Comparison of ENCODE assay signal across 13 cellular contexts in the genomic region with DNA sequence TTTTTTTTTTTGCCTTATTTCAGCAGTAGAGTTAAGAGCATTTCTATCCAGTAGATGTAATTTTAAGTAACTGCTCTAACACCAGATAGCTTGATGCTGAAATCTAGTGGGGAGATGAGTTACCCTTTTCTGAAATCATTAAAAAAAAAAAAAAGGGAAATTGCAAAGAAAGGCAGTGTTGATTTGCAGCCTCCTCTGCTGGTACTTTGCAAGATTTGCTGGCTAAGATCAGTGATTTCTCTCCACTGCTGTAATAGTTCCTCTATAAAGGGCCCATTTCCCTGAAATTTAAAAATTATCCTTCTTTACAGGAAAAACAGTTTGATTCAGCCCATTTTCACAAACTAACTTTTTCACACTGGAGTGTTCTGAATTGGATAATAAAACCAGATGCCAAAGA.
DNase-seq lines count a peak whose midpoint lies in the region; ATAC-seq and TF ChIP-seq lines count a peak whose summit lies in the region.
"Had no signal": no experiment of that assay in that cellular context is flagged by ENCODE, and none has a peak within 500 bp of the region (broad histone marks: within the 10 kb centered on the region; RNA-seq: fewer than 3 reads in every experiment).

No MANE protein-coding gene starts in this region.

- TF ChIP-seq POLR2A in right lobe of liver (IDR thresholded peaks at IDR 0.05), result no peak

- no peak overlapping the region for H3K4me3 ChIP-seq in GM23248
- no peak overlapping the region for H3K4me3 ChIP-seq in mammary epithelial cell (replicated peaks in 1 of 3; ENCODE audit: insufficient read depth in 1 of 3, low read depth in 2 of 3, low read length in 3 of 3)
- H3K4me3 ChIP-seq in right lobe of liver, result no peak overlapping the region
- no peak overlapping the region for H3K4me3 ChIP-seq in MM.1S (ENCODE audit: low read length)
- H3K4me3 ChIP-seq: transverse colon had no signal

- H3K79me2 ChIP-seq in GM23248 (ENCODE audit: insufficient read depth), result no peaks in the 10 kb centered on the region
- no peaks in the 10 kb centered on the region for H3K79me2 ChIP-seq in mammary epithelial cell (ENCODE audit: insufficient read depth, low read length)
- H3K79me2 ChIP-seq in MM.1S (ENCODE audit: low read length), result no peaks in the 10 kb centered on the region

- H3K4me3 Mint-ChIP-seq in activated naive CD8-positive, alpha-beta T cell treated with anti-CD3 and anti-CD28 coated beads, Interleukin-2, amount 50 U/mL, for 24 hours, result no peak overlapping the region
- H3K4me3 Mint-ChIP-seq: central memory CD8-positive, alpha-beta T cell had no signal

- H3F3A ChIP-seq in GM23248 (ENCODE audit: insufficient read depth) (no peaks in the 10 kb centered on the region), MM.1S (ENCODE audit: insufficient read depth, low read length) (no peaks in the 10 kb centered on the region)

- H3K36me3 Mint-ChIP-seq in activated naive CD8-positive, alpha-beta T cell treated with anti-CD3 and anti-CD28 coated beads, Interleukin-2, amount 50 U/mL, for 24 hours (ENCODE audit: low read depth), result no peaks in the 10 kb centered on the region

- in situ Hi-C loops in GM23248 (cut with MboI), result no loop called here
- in situ Hi-C loops in mammary epithelial cell (cut with MboI; ENCODE audit: low sequenced_read_pairs in 2 of 2), result no loop called here

- no peak for ATAC-seq in right lobe of liver
- no peak for ATAC-seq in activated naive CD8-positive, alpha-beta T cell treated with anti-CD3 and anti-CD28 coated beads, Interleukin-2, amount 50 U/mL, for 24 hours

- no peak overlapping the region for H3K27ac Mint-ChIP-seq in activated naive CD8-positive, alpha-beta T cell treated with anti-CD3 and anti-CD28 coated beads, Interleukin-2, amount 50 U/mL, for 24 hours

- H3K27me3 ChIP-seq in GM23248 (replicated peaks; ENCODE audit: insufficient read depth) (no peaks in the 10 kb centered on the region), mammary epithelial cell (ENCODE audit: insufficient read depth, low read length) (no peaks in the 10 kb centered on the region), right lobe of liver (no peaks in the 10 kb centered on the region), MM.1S (replicated peaks; ENCODE audit: insufficient read depth, low read length) (no peaks in the 10 kb centered on the region)
- H3K27me3 ChIP-seq: transverse colon had no signal

- H3K4me2 ChIP-seq in GM23248 (ENCODE audit: unreplicated experiment), result no peak overlapping the region
- no peak overlapping the region for H3K4me2 ChIP-seq in mammary epithelial cell (ENCODE audit: insufficient read depth, low read depth, low read length)
- no peak overlapping the region for H3K4me2 ChIP-seq in MM.1S (ENCODE audit: low read depth, low read length)

- no peaks in the 10 kb centered on the region for H3K36me3 ChIP-seq in GM23248 (ENCODE audit: low read depth)
- no peaks in the 10 kb centered on the region for H3K36me3 ChIP-seq in mammary epithelial cell (ENCODE audit: insufficient read depth, low read length)
- H3K36me3 ChIP-seq in right lobe of liver, result no peaks in the 10 kb centered on the region
- H3K36me3 ChIP-seq in MM.1S (replicated peaks; ENCODE audit: insufficient read depth, low read length), result no peaks in the 10 kb centered on the region
- H3K36me3 ChIP-seq: transverse colon had no signal

- dilution Hi-C loops in mammary epithelial cell (cut with HindIII; ENCODE audit: low sequenced_read_pairs), result no loop called here

- BruUV-seq in mammary epithelial cell (replicated peaks; lab: Mats Ljungman, UMichigan), result no TSS peak

- no peak overlapping the region for H2AFZ ChIP-seq in GM23248
- H2AFZ ChIP-seq in mammary epithelial cell (ENCODE audit: low read depth, low read length), result no peak overlapping the region
- H2AFZ ChIP-seq in MM.1S (ENCODE audit: low read length), result no peak overlapping the region

- TF ChIP-seq CTCF in mammary epithelial cell (conservative IDR thresholded peaks at IDR 0.05 in 1 of 2, IDR thresholded peaks at IDR 0.05 in 1 of 2; ENCODE audit: extremely low read depth in 1 of 2, insufficient read depth in 1 of 2, low read depth in 1 of 2, low read length in 2 of 2), result peak; percentile 13 to 40
- peak in 3 of 4 donors; percentile 16 to 31 (median 20) for TF ChIP-seq CTCF in right lobe of liver (IDR thresholded peaks at IDR 0.05)
- TF ChIP-seq CTCF in MM.1S (IDR thresholded peaks at IDR 0.05; ENCODE audit: low read length), result no peak

- CTCF ChIA-PET in mammary epithelial cell (lab: Charles Lee; ENCODE audit: low non-redundant PET), result interaction anchor here (0.6 kb wide), 1 partner anchor 425 kb away, joined by 7 read pairs; no protein-coding TSS in a partner anchor

- H3K9me2 ChIP-seq in GM23248 (ENCODE audit: insufficient read depth) (no peaks in the 10 kb centered on the region), MM.1S (replicated peaks; ENCODE audit: insufficient read depth, low read length) (no peaks in the 10 kb centered on the region)

- H3K4me1 Mint-ChIP-seq in activated naive CD8-positive, alpha-beta T cell treated with anti-CD3 and anti-CD28 coated beads, Interleukin-2, amount 50 U/mL, for 24 hours, result no peaks in the 10 kb centered on the region
- H3K4me1 Mint-ChIP-seq: central memory CD8-positive, alpha-beta T cell had no signal

- H3K27me3 Mint-ChIP-seq in activated naive CD8-positive, alpha-beta T cell treated with anti-CD3 and anti-CD28 coated beads, Interleukin-2, amount 50 U/mL, for 24 hours, result peaks cover 6% of the 10 kb centered on the region
- H3K27me3 Mint-ChIP-seq: central memory CD8-positive, alpha-beta T cell had no signal

- DNase-seq in GM23248 (peak; percentile 34), NOMO-1 (lab: John Stamatoyannopoulos, UW; ENCODE audit: unreplicated experiment in 2 of 2) (peak; percentile 43 to 56), mammary epithelial cell (no peak), right lobe of liver (no peak), MM.1S (no peak), posterior cingulate gyrus (no peak), COLO829 (ENCODE audit: low spot score) (no peak)
- no peak for DNase-seq in activated naive CD8-positive, alpha-beta T cell treated with anti-CD3 and anti-CD28 coated beads, Interleukin-2, amount 50 U/mL, for 24 hours
- DNase-seq: activated naive CD4-positive, alpha-beta T cell; stimulated activated CD4-positive, alpha-beta T cell treated with anti-CD3 and anti-CD28 coated beads, Interleukin-15, amount 100 ng/mL, for 24 hours; T-helper 9 cell; transverse colon had no signal

- H4K20me1 ChIP-seq in GM23248 (ENCODE audit: insufficient read depth) (no peaks in the 10 kb centered on the region), mammary epithelial cell (ENCODE audit: insufficient read depth, low read length) (no peaks in the 10 kb centered on the region), MM.1S (ENCODE audit: insufficient read depth, low read length) (no peaks in the 10 kb centered on the region)

- intact Hi-C loops in mammary epithelial cell (cut with micrococcal nuclease), result no loop called here
- intact Hi-C loops in right lobe of liver (cut with DNase I), result no loop called here
- intact Hi-C loops in posterior cingulate gyrus (cut with DNase I), result no loop called here

- H3K4me1 ChIP-seq in GM23248 (ENCODE audit: insufficient read depth) (peaks cover 9% of the 10 kb centered on the region), mammary epithelial cell (ENCODE audit: insufficient read depth, low read length) (no peaks in the 10 kb centered on the region), right lobe of liver (no peaks in the 10 kb centered on the region), MM.1S (ENCODE audit: low read length) (no peaks in the 10 kb centered on the region)
- H3K4me1 ChIP-seq: transverse colon had no signal

- H3K27ac ChIP-seq in GM23248 (no peak overlapping the region), mammary epithelial cell (ENCODE audit: insufficient read depth, low read depth, low read length) (no peak overlapping the region), right lobe of liver (no peak overlapping the region), MM.1S (ENCODE audit: low read length) (no peak overlapping the region)
- H3K27ac ChIP-seq: transverse colon had no signal

- no peaks in the 10 kb centered on the region for H3K9me3 Mint-ChIP-seq in activated naive CD8-positive, alpha-beta T cell treated with anti-CD3 and anti-CD28 coated beads, Interleukin-2, amount 50 U/mL, for 24 hours
- H3K9me3 Mint-ChIP-seq: central memory CD8-positive, alpha-beta T cell had no signal

- H3K9ac ChIP-seq in GM23248 (no peak overlapping the region), mammary epithelial cell (ENCODE audit: insufficient read depth, low read length) (no peak overlapping the region), MM.1S (ENCODE audit: low read length) (no peak overlapping the region)

- no peaks in the 10 kb centered on the region for H3K9me3 ChIP-seq in GM23248 (ENCODE audit: low read depth)
- no peaks in the 10 kb centered on the region for H3K9me3 ChIP-seq in mammary epithelial cell (replicated peaks; ENCODE audit: insufficient read depth, low read length)
- H3K9me3 ChIP-seq in right lobe of liver, result no peaks in the 10 kb centered on the region
- no peaks in the 10 kb centered on the region for H3K9me3 ChIP-seq in MM.1S (replicated peaks; ENCODE audit: insufficient read depth, low read length)
- H3K9me3 ChIP-seq: transverse colon had no signal

Comparison
In these comparisons a context has a peak if more than half of its experiments do, and no peak if none do; other contexts are left out.
1. DNase-seq: peak in GM23248 (single experiment) and NOMO-1 (2 of 2); none in mammary epithelial cell (single experiment), right lobe of liver (0 of 3), activated naive CD8-positive, alpha-beta T cell treated with anti-CD3 and anti-CD28 coated beads, Interleukin-2, amount 50 U/mL, for 24 hours (single experiment), MM.1S (single experiment), posterior cingulate gyrus (0 of 10) and COLO829 (single experiment).